Comparison of ENCODE assay signal across 2 cellular contexts in the genomic region with DNA sequence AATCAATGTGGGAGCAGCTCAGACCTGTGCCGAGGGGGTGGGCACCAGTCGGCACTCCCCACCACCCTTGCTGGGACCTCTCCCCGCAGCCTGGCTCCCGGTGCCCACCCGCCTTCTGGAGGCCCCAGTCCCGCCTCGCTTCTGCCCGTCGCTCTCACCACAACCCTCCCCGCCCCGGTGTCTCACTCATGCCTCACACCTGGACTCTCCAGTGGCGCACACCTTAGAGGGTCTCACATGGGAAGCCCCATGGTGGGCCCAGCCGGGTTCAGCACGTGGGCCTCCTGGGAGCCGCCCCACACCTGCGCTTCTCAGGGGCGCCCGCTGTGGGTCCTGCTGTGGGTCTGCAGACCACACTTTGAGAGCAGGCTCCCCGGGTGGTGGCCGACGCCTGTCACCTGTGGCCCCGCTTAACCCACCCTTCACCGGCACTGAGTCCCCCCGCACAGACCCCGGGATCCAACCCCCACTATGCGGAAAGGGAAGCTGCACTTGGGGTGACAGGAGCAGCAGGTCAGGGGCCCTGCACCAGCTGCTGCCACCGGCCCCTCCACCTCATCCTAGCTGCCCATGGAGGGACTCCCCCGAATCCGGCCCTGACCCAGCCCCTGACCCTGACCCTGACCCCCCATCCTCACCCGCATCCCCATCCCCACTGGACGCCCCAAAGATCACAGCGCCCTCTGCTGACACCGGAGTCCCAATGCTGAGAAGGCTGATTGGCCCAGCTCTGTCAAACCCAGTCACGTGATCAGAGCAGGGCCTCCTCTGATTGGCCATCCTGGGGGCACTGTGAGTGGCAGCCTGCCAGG.
TF ChIP-seq lines count a peak whose summit lies in the region.

No MANE protein-coding gene starts in this region.

TF ChIP-seq in Ishikawa, 13 proteins besides CTCF, POLR2A, EP300 and RAD21 (continued from another document):
- TF ChIP-seq, protein P1, sequence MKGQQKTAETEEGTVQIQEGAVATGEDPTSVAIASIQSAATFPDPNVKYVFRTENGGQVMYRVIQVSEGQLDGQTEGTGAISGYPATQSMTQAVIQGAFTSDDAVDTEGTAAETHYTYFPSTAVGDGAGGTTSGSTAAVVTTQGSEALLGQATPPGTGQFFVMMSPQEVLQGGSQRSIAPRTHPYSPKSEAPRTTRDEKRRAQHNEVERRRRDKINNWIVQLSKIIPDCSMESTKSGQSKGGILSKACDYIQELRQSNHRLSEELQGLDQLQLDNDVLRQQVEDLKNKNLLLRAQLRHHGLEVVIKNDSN (IDR thresholded peaks at IDR 0.05): peak; percentile 84

TF ChIP-seq in liver, 16 proteins besides CTCF, POLR2A, EP300 and RAD21 (continued from another document):
- TF ChIP-seq REST (IDR thresholded peaks at IDR 0.05): no peak
- TF ChIP-seq YY1 (IDR thresholded peaks at IDR 0.05): no peak
- no peak for TF ChIP-seq EGR1 (IDR thresholded peaks at IDR 0.05; ENCODE audit: low read depth in 2 of 2)
- no peak for TF ChIP-seq FOXA2 (IDR thresholded peaks at IDR 0.05)
- no peak for TF ChIP-seq HNF4A (conservative IDR thresholded peaks at IDR 0.05)
- TF ChIP-seq NR2F2 (IDR thresholded peaks at IDR 0.05): no peak
- no peak for TF ChIP-seq RXRA (IDR thresholded peaks at IDR 0.05)
- TF ChIP-seq GABPA (IDR thresholded peaks at IDR 0.05 in 1 of 2, conservative IDR thresholded peaks at IDR 0.05 in 1 of 2): no peak
